Comparison of ENCODE assay signal across 22 cellular contexts in genomic region chr16:15044286-15044685, GRCh38.
"Had no signal": no experiment of that assay in that cellular context is flagged by ENCODE, and none has a peak within 500 bp of the region (broad histone marks: within the 10 kb centered on the region; RNA-seq: fewer than 3 reads in every experiment).

No MANE protein-coding gene starts in this region.

- DNase-seq: activated CD4-positive, alpha-beta memory T cell treated with anti-CD3 and anti-CD28 coated beads, Interleukin-2, amount 10 ng/mL, durations not matched to agents 7 days and 5 days; activated CD4-positive, alpha-beta T cell treated with anti-CD3 and anti-CD28 coated beads, Interleukin-2, amount 10 ng/mL, durations not matched to agents 7 days and 5 days; activated CD4-positive, CD25-positive, alpha-beta regulatory T cell; activated gamma-delta T cell; activated naive CD4-positive, alpha-beta T cell treated with anti-CD3 and anti-CD28 coated beads for 36 hours; activated T-cell treated with anti-CD3 and anti-CD28 coated beads for 4 hours; activated T-cell treated with anti-CD3 and anti-CD28 coated beads, Interleukin-2, amount 50 U/mL, for 48 hours; KG1; NCI-H1048; NCI-H146; NCI-H187 treated with DMSO at 0.1 percent for 48 hours; NCI-H2081 treated with DMSO at 0.1 percent for 48 hours; NCI-H526; NCI-H774; T-cell; T-helper 2 cell; T1000 had no signal

- H3K4me3 ChIP-seq: adrenal gland, SK-N-MC had no signal

- H3K9me3 ChIP-seq: adrenal gland had no signal

- H3K27ac ChIP-seq: adrenal gland, SK-N-MC had no signal

- H3K27ac Mint-ChIP-seq: activated CD4-positive, alpha-beta memory T cell treated with anti-CD3 and anti-CD28 coated beads, Interleukin-2, amount 10 ng/mL, durations not matched to agents 7 days and 5 days; activated CD4-positive, alpha-beta T cell treated with anti-CD3 and anti-CD28 coated beads, Interleukin-2, amount 10 ng/mL, durations not matched to agents 7 days and 5 days; activated naive CD4-positive, alpha-beta T cell treated with anti-CD3 and anti-CD28 coated beads for 36 hours; activated naive CD8-positive, alpha-beta T cell had no signal

- H3K9me3 Mint-ChIP-seq: activated CD4-positive, alpha-beta memory T cell treated with anti-CD3 and anti-CD28 coated beads, Interleukin-2, amount 10 ng/mL, durations not matched to agents 7 days and 5 days; activated CD4-positive, alpha-beta T cell treated with anti-CD3 and anti-CD28 coated beads, Interleukin-2, amount 10 ng/mL, durations not matched to agents 7 days and 5 days; activated naive CD4-positive, alpha-beta T cell treated with anti-CD3 and anti-CD28 coated beads for 36 hours; activated T-helper 17 cell treated with anti-CD3 and anti-CD28 coated beads, Interleukin-2, amount 50 U/mL, for 72 hours; T-cell had no signal

- ATAC-seq: activated T-helper 17 cell treated with anti-CD3 and anti-CD28 coated beads, Interleukin-2, amount 50 U/mL, for 72 hours; Right ventricle myocardium inferior; T-cell had no signal

- H3K27me3 Mint-ChIP-seq: activated CD4-positive, alpha-beta memory T cell treated with anti-CD3 and anti-CD28 coated beads, Interleukin-2, amount 10 ng/mL, durations not matched to agents 7 days and 5 days; activated CD4-positive, alpha-beta T cell treated with anti-CD3 and anti-CD28 coated beads, Interleukin-2, amount 10 ng/mL, durations not matched to agents 7 days and 5 days; activated naive CD8-positive, alpha-beta T cell; activated T-helper 17 cell treated with anti-CD3 and anti-CD28 coated beads, Interleukin-2, amount 50 U/mL, for 72 hours; T-cell had no signal

- H3K4me3 Mint-ChIP-seq: activated CD4-positive, alpha-beta memory T cell treated with anti-CD3 and anti-CD28 coated beads, Interleukin-2, amount 10 ng/mL, durations not matched to agents 7 days and 5 days; activated CD4-positive, alpha-beta T cell treated with anti-CD3 and anti-CD28 coated beads, Interleukin-2, amount 10 ng/mL, durations not matched to agents 7 days and 5 days; activated naive CD4-positive, alpha-beta T cell treated with anti-CD3 and anti-CD28 coated beads for 36 hours; activated naive CD8-positive, alpha-beta T cell; activated T-helper 17 cell treated with anti-CD3 and anti-CD28 coated beads, Interleukin-2, amount 50 U/mL, for 72 hours; T-cell had no signal

- H3K27me3 ChIP-seq: adrenal gland had no signal

- H3K4me1 Mint-ChIP-seq: activated CD4-positive, alpha-beta T cell treated with anti-CD3 and anti-CD28 coated beads, Interleukin-2, amount 10 ng/mL, durations not matched to agents 7 days and 5 days; T-cell had no signal
